8 cellular contexts compared by ENCODE assay signal in the genomic region with DNA sequence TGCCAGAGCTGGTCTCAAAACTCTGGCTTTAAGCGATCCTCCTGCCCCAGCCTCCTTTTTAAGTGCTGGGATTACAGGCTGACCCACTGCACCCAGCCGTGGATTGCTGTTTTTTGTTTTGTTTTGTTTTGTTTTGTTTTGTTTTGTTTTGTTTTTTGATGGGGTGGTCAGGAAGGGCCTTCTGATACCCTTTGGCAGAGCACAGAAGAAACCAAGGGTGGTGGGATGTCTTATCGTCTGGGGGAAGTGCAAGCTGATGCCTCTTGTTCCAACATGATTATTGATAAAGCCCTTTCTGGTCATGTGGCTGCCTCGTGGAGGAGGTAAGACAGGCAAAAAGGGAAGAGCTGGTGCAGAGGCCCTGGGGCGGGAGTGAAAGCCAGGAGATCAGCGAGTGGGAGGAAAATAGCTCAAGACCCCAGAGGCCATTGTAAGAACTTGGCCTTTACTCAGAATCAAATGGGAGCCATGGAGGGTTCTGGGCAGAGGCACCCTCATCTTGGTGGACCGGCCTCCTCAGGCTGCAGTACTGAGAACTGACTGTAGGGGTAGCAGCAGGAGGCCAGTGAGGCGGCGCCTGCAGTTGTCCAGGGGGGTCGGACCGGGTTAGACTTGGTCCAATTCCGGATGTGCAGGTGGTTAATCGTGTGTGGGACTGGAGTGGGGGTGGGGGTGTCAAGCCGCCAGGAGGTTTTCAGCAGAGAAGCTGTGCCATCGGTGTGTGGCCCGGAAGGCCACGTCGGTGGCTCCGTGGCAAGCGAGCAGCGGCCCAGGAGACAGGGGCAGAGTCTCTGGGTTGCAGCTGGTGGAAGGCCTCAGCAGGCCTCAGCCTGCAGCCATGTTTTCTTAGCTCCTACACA.
DNase-seq lines count a peak whose midpoint lies in the region; ATAC-seq and TF ChIP-seq lines count a peak whose summit lies in the region.

No MANE protein-coding gene starts in this region.

- POLR2A ChIA-PET in AG04450 (lab: Yijun Ruan, JAX): no interaction called here

- H3K36me3 Mint-ChIP-seq in activated T-helper 17 cell treated with anti-CD3 and anti-CD28 coated beads, Interleukin-2, amount 50 U/mL, for 72 hours (ENCODE audit: low read depth): no peaks in the 10 kb centered on the region

- no peak for TF ChIP-seq POLR2A in uterus (IDR thresholded peaks at IDR 0.05)

- H3K27ac Mint-ChIP-seq in activated T-helper 17 cell treated with anti-CD3 and anti-CD28 coated beads, Interleukin-2, amount 50 U/mL, for 72 hours: no peak overlapping the region

- H3K27me3 ChIP-seq in AG04450 (ENCODE audit: control insufficient read depth, insufficient read depth, low read length): no peaks in the 10 kb centered on the region
- no peaks in the 10 kb centered on the region for H3K27me3 ChIP-seq in liver (ENCODE audit: control insufficient read depth in 4 of 4, insufficient read depth in 4 of 4, low read length in 3 of 4)
- H3K27me3 ChIP-seq in uterus: no peaks in the 10 kb centered on the region

- DNase-seq in AG04450 (ENCODE audit: low read depth, low spot score): no peak
- DNase-seq in HFF-Myc (ENCODE audit: extremely low read depth, low read depth): no peak
- no peak for DNase-seq in uterus
- DNase-seq in NCI-H69 (lab: John Stamatoyannopoulos, UW): no peak

- H3K27ac ChIP-seq in AG04450 (ENCODE audit: low read depth, low read length) (no peak overlapping the region), liver (ENCODE audit: low read depth in 1 of 2, low read length in 2 of 2) (no peak overlapping the region), uterus (no peak overlapping the region)

- peak; percentile 58 for ATAC-seq in activated T-helper 17 cell treated with anti-CD3 and anti-CD28 coated beads, Interleukin-2, amount 50 U/mL, for 72 hours (replicated peaks)
- no peak for ATAC-seq in HG03135 (IDR thresholded peaks at IDR 0.05; ENCODE audit: unreplicated experiment)
- no peak for ATAC-seq in HG02885 (IDR thresholded peaks at IDR 0.05; ENCODE audit: poor library complexity, unreplicated experiment)

- H3K9ac ChIP-seq in liver (ENCODE audit: low read depth in 1 of 2, low read length in 2 of 2): no peak overlapping the region

- no peaks in the 10 kb centered on the region; the same call in 1 of the 2 replicates for H3K9me3 ChIP-seq in AG04450 (ENCODE audit: control insufficient read depth, insufficient read depth, low read length)
- H3K9me3 ChIP-seq in liver (ENCODE audit: control insufficient read depth in 4 of 4, low read length in 3 of 4): no peaks in the 10 kb centered on the region
- no peaks in the 10 kb centered on the region for H3K9me3 ChIP-seq in uterus

- TF ChIP-seq RAD21 in liver (IDR thresholded peaks at IDR 0.05): peak in 1 of 2 donors; percentile 44

- 86% methylated on average over 21 of the region's 21 CpGs for WGBS in liver

- no peaks in the 10 kb centered on the region for H3K27me3 Mint-ChIP-seq in activated T-helper 17 cell treated with anti-CD3 and anti-CD28 coated beads, Interleukin-2, amount 50 U/mL, for 72 hours

- H3K4me1 Mint-ChIP-seq in activated T-helper 17 cell treated with anti-CD3 and anti-CD28 coated beads, Interleukin-2, amount 50 U/mL, for 72 hours: no peaks in the 10 kb centered on the region

- intact Hi-C loops in uterus (cut with DNase I; ENCODE audit: low total_unique reads): no loop called here

- no peaks in the 10 kb centered on the region for H3K9me3 Mint-ChIP-seq in activated T-helper 17 cell treated with anti-CD3 and anti-CD28 coated beads, Interleukin-2, amount 50 U/mL, for 72 hours

- H3K4me1 ChIP-seq in liver (ENCODE audit: control insufficient read depth in 4 of 4, insufficient read depth in 4 of 4, low read length in 3 of 4): peaks cover 26 to 58% (median 41%) of the 10 kb centered on the region in 4 donors
- H3K4me1 ChIP-seq in uterus: peaks cover 0 to 13% of the 10 kb centered on the region in 2 donors

- H3K4me3 Mint-ChIP-seq in activated T-helper 17 cell treated with anti-CD3 and anti-CD28 coated beads, Interleukin-2, amount 50 U/mL, for 72 hours: no peak overlapping the region

- CTCF ChIA-PET in AG04450 (lab: Charles Lee): interaction anchor here (0.9 to 1.5 kb wide), 5 partner anchors 11 to 25 kb away, joined by 3 to 5 read pairs (median 3); no protein-coding TSS in a partner anchor

- H3K4me3 ChIP-seq in AG04450 (ENCODE audit: low read depth, low read length) (no peak overlapping the region), HFF-Myc (replicated peaks; ENCODE audit: low read depth, low read length) (no peak overlapping the region), liver (ENCODE audit: low read depth in 1 of 3, low read length in 3 of 3) (no peak overlapping the region), uterus (no peak overlapping the region)

- TF ChIP-seq CTCF in AG04450 (IDR thresholded peaks at IDR 0.05; ENCODE audit: low read depth, low read length) (peak; percentile 49), HFF-Myc (IDR thresholded peaks at IDR 0.05; ENCODE audit: low read depth, low read length, missing control alignments) (peak; percentile 48), liver (IDR thresholded peaks at IDR 0.05; ENCODE audit: low read depth, low read length, missing input control) (peak; percentile 38), uterus (IDR thresholded peaks at IDR 0.05) (peak in 2 of 4 experiments; percentile 14 to 23)

- no peaks in the 10 kb centered on the region for H3K36me3 ChIP-seq in liver (ENCODE audit: control insufficient read depth in 4 of 4, insufficient read depth in 3 of 4, low read depth in 1 of 4, low read length in 3 of 4)
- H3K36me3 ChIP-seq in uterus: no peaks in the 10 kb centered on the region

TF ChIP-seq in liver, 16 proteins besides CTCF, POLR2A, EP300 and RAD21:
- no peak for TF ChIP-seq EGR1 (IDR thresholded peaks at IDR 0.05; ENCODE audit: low read depth in 2 of 2)
- TF ChIP-seq NR2F2 (IDR thresholded peaks at IDR 0.05): no peak
- TF ChIP-seq, protein P1, sequence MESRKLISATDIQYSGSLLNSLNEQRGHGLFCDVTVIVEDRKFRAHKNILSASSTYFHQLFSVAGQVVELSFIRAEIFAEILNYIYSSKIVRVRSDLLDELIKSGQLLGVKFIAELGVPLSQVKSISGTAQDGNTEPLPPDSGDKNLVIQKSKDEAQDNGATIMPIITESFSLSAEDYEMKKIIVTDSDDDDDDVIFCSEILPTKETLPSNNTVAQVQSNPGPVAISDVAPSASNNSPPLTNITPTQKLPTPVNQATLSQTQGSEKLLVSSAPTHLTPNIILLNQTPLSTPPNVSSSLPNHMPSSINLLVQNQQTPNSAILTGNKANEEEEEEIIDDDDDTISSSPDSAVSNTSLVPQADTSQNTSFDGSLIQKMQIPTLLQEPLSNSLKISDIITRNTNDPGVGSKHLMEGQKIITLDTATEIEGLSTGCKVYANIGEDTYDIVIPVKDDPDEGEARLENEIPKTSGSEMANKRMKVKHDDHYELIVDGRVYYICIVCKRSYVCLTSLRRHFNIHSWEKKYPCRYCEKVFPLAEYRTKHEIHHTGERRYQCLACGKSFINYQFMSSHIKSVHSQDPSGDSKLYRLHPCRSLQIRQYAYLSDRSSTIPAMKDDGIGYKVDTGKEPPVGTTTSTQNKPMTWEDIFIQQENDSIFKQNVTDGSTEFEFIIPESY (IDR thresholded peaks at IDR 0.05): no peak
- TF ChIP-seq GABPA (IDR thresholded peaks at IDR 0.05 in 1 of 2, conservative IDR thresholded peaks at IDR 0.05 in 1 of 2): no peak
- TF ChIP-seq FOXA1 (IDR thresholded peaks at IDR 0.05): no peak
- no peak for TF ChIP-seq TAF1 (conservative IDR thresholded peaks at IDR 0.05)
- no peak for TF ChIP-seq FOXA2 (IDR thresholded peaks at IDR 0.05)
